15 cellular contexts compared by ENCODE assay signal in the genomic region with DNA sequence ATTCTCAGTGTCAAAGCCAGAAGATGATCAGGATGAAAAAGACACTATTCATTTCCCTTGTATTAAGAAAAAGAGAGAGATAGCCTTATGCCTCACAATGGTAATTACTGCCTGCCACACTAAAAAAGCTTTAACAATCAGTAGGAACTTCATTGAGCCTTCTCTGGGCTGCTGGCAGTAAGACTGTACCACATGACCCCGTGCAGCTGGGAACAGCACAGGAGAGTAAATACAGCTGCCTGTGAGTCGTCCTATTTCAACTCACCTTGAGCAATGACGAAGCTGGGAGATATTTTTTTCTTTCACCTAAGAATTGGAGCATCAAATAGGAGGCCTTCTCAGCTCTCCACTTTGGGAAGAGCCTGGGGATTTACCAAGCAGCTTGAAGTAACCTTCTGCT.
A peak's percentile ranks its signal among the peaks of the same experiment; 100 is the strongest.
DNase-seq lines count a peak whose midpoint lies in the region; ATAC-seq lines count a peak whose summit lies in the region.
"Had no signal": no experiment of that assay in that cellular context is flagged by ENCODE, and none has a peak within 500 bp of the region (broad histone marks: within the 10 kb centered on the region; RNA-seq: fewer than 3 reads in every experiment).

No MANE protein-coding gene starts in this region.

- no peaks in the 10 kb centered on the region for H3K4me1 Mint-ChIP-seq in activated naive CD4-positive, alpha-beta T cell treated with anti-CD3 and anti-CD28 coated beads, Interleukin-2, amount 10 ng/mL, durations not matched to agents 7 days and 5 days
- H3K4me1 Mint-ChIP-seq in T-helper 17 cell, result no peaks in the 10 kb centered on the region
- no peaks in the 10 kb centered on the region for H3K4me1 Mint-ChIP-seq in naive thymus-derived CD4-positive, alpha-beta T cell
- H3K4me1 Mint-ChIP-seq: activated B cell treated with CpG ODN at 0.5 μM for 24 hours had no signal

- ATAC-seq in GM21825 (IDR thresholded peaks at IDR 0.05; ENCODE audit: unreplicated experiment) (no peak), T-helper 17 cell (no peak)
- no peak for ATAC-seq in naive thymus-derived CD4-positive, alpha-beta T cell

- H3K36me3 Mint-ChIP-seq in activated naive CD4-positive, alpha-beta T cell treated with anti-CD3 and anti-CD28 coated beads, Interleukin-2, amount 10 ng/mL, durations not matched to agents 7 days and 5 days, result no peaks in the 10 kb centered on the region
- H3K36me3 Mint-ChIP-seq in T-helper 17 cell (ENCODE audit: low read depth), result no peaks in the 10 kb centered on the region
- no peaks in the 10 kb centered on the region for H3K36me3 Mint-ChIP-seq in naive thymus-derived CD4-positive, alpha-beta T cell
- H3K36me3 Mint-ChIP-seq: type B pancreatic cell had no signal

- H3K36me3 ChIP-seq in naive thymus-derived CD4-positive, alpha-beta T cell (ENCODE audit: control insufficient read depth in 2 of 3, insufficient read depth in 3 of 3, low read length in 3 of 3), result no peaks in the 10 kb centered on the region
- H3K36me3 ChIP-seq: adrenal gland, esophagus squamous epithelium had no signal

- no peak overlapping the region for H3K27ac ChIP-seq in naive thymus-derived CD4-positive, alpha-beta T cell (ENCODE audit: low read depth, low read length)
- H3K27ac ChIP-seq: adrenal gland, esophagus squamous epithelium had no signal

- peak; percentile 87 for DNase-seq in COR-L47 (lab: John Stamatoyannopoulos, UW)
- peak; percentile 48 to 79 (median 78) for DNase-seq in NCI-H1417 (lab: John Stamatoyannopoulos, UW)
- DNase-seq in NCI-H69 (lab: John Stamatoyannopoulos, UW), result peak; percentile 87
- DNase-seq in kidney tubule cell (ENCODE audit: low spot score), result peak; percentile 12
- DNase-seq in activated naive CD4-positive, alpha-beta T cell treated with anti-CD3 and anti-CD28 coated beads, Interleukin-2, amount 10 ng/mL, durations not matched to agents 7 days and 5 days, result no peak
- DNase-seq in T-helper 17 cell, result no peak
- no peak for DNase-seq in naive thymus-derived CD4-positive, alpha-beta T cell
- DNase-seq: activated B cell treated with CpG ODN at 0.5 μM for 24 hours; activated T-cell treated with anti-CD3 and anti-CD28 coated beads, Interleukin-2, amount 50 U/mL, for 1 hour; adrenal gland; esophagus squamous epithelium; posterior cingulate gyrus; stimulated activated CD4-positive, alpha-beta T cell treated with anti-CD3 and anti-CD28 coated beads, Interleukin-15, amount 100 ng/mL, for 24 hours had no signal

- no peaks in the 10 kb centered on the region for H3K4me1 ChIP-seq in naive thymus-derived CD4-positive, alpha-beta T cell (ENCODE audit: control insufficient read depth in 2 of 2, insufficient read depth in 2 of 2, low read length in 2 of 2)
- H3K4me1 ChIP-seq: adrenal gland, esophagus squamous epithelium had no signal

- POLR2A ChIA-PET in naive thymus-derived CD4-positive, alpha-beta T cell (lab: Charles Lee), result no interaction called here

- H3K4me3 Mint-ChIP-seq in activated naive CD4-positive, alpha-beta T cell treated with anti-CD3 and anti-CD28 coated beads, Interleukin-2, amount 10 ng/mL, durations not matched to agents 7 days and 5 days, result no peak overlapping the region
- no peak overlapping the region for H3K4me3 Mint-ChIP-seq in T-helper 17 cell
- H3K4me3 Mint-ChIP-seq in naive thymus-derived CD4-positive, alpha-beta T cell, result no peak overlapping the region
- H3K4me3 Mint-ChIP-seq: activated B cell treated with CpG ODN at 0.5 μM for 24 hours, type B pancreatic cell had no signal

- no peaks in the 10 kb centered on the region for H3K27me3 ChIP-seq in naive thymus-derived CD4-positive, alpha-beta T cell (ENCODE audit: control insufficient read depth in 2 of 2, insufficient read depth in 2 of 2, low read length in 2 of 2)
- H3K27me3 ChIP-seq: adrenal gland, esophagus squamous epithelium had no signal

- no peaks in the 10 kb centered on the region for H3K27me3 Mint-ChIP-seq in activated naive CD4-positive, alpha-beta T cell treated with anti-CD3 and anti-CD28 coated beads, Interleukin-2, amount 10 ng/mL, durations not matched to agents 7 days and 5 days
- no peaks in the 10 kb centered on the region for H3K27me3 Mint-ChIP-seq in T-helper 17 cell
- no peaks in the 10 kb centered on the region for H3K27me3 Mint-ChIP-seq in naive thymus-derived CD4-positive, alpha-beta T cell
- H3K27me3 Mint-ChIP-seq: activated B cell treated with CpG ODN at 0.5 μM for 24 hours, type B pancreatic cell had no signal

- no peaks in the 10 kb centered on the region for H3K9me3 ChIP-seq in T-helper 17 cell (ENCODE audit: control insufficient read depth, low read length, poor library complexity, severe bottlenecking)
- no peaks in the 10 kb centered on the region for H3K9me3 ChIP-seq in naive thymus-derived CD4-positive, alpha-beta T cell (ENCODE audit: control insufficient read depth in 2 of 3, low read length in 3 of 3)
- H3K9me3 ChIP-seq: adrenal gland, esophagus squamous epithelium had no signal

- intact Hi-C loops in naive thymus-derived CD4-positive, alpha-beta T cell (cut with micrococcal nuclease), result no loop called here

- H3K4me3 ChIP-seq in naive thymus-derived CD4-positive, alpha-beta T cell (ENCODE audit: low read length), result no peak overlapping the region
- H3K4me3 ChIP-seq: adrenal gland, esophagus squamous epithelium had no signal

- no peaks in the 10 kb centered on the region for H3K9me3 Mint-ChIP-seq in activated naive CD4-positive, alpha-beta T cell treated with anti-CD3 and anti-CD28 coated beads, Interleukin-2, amount 10 ng/mL, durations not matched to agents 7 days and 5 days
- H3K9me3 Mint-ChIP-seq in naive thymus-derived CD4-positive, alpha-beta T cell, result peaks cover 0 to 8% (median 0%) of the 10 kb centered on the region in 11 donors
- H3K9me3 Mint-ChIP-seq: activated B cell treated with CpG ODN at 0.5 μM for 24 hours, type B pancreatic cell had no signal

- CTCF ChIA-PET in activated naive CD4-positive, alpha-beta T cell treated with anti-CD3 and anti-CD28 coated beads, Interleukin-2, amount 10 ng/mL, durations not matched to agents 7 days and 5 days (lab: Charles Lee), result no interaction called here
- CTCF ChIA-PET in naive thymus-derived CD4-positive, alpha-beta T cell (lab: Charles Lee), result no interaction called here

- no peak overlapping the region for H3K27ac Mint-ChIP-seq in activated naive CD4-positive, alpha-beta T cell treated with anti-CD3 and anti-CD28 coated beads, Interleukin-2, amount 10 ng/mL, durations not matched to agents 7 days and 5 days
- H3K27ac Mint-ChIP-seq in T-helper 17 cell, result no peak overlapping the region
- no peak overlapping the region for H3K27ac Mint-ChIP-seq in naive thymus-derived CD4-positive, alpha-beta T cell
- H3K27ac Mint-ChIP-seq: activated B cell treated with CpG ODN at 0.5 μM for 24 hours, type B pancreatic cell had no signal

Comparison
In these comparisons a context has a peak if more than half of its experiments do, and no peak if none do; other contexts are left out.
1. DNase-seq: peak in COR-L47 (single experiment), NCI-H1417 (3 of 3), NCI-H69 (single experiment) and kidney tubule cell (single experiment); none in activated naive CD4-positive, alpha-beta T cell treated with anti-CD3 and anti-CD28 coated beads, Interleukin-2, amount 10 ng/mL, durations not matched to agents 7 days and 5 days (single experiment), T-helper 17 cell (0 of 3) and naive thymus-derived CD4-positive, alpha-beta T cell (0 of 9).